15 cellular contexts compared by ENCODE assay signal in the genomic region with DNA sequence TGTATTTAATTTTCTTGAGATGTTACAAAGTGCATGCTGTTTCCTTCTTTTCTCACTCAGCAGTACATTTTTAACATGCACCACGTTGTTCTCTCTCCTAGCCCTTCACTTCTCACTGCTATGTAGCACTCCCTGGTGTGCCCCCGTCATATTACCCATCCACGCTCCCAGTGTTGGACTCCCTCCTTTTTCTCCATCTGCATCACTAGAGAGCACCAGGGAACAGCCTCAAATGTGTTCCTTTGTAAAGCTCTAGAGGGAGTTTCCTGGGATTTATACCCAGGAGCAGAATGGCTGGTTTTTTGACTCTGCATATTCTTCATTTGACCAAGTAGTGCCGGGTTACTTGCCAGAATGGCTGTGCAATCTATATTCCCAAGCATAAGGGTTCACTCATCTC.
DNase-seq lines count a peak whose midpoint lies in the region; ATAC-seq and TF ChIP-seq lines count a peak whose summit lies in the region.
"Had no signal": no experiment of that assay in that cellular context is flagged by ENCODE, and none has a peak within 500 bp of the region (broad histone marks: within the 10 kb centered on the region; RNA-seq: fewer than 3 reads in every experiment).

No MANE protein-coding gene starts in this region.

- H3K27ac Mint-ChIP-seq in WTC11 (peak overlapping the region; percentile 44; the same call in 1 of the 2 replicates), T-helper 17 cell (no peak overlapping the region)
- H3K27ac Mint-ChIP-seq: CD4-positive, alpha-beta T cell had no signal

- no peak overlapping the region for H3K4me3 ChIP-seq in H7 (ENCODE audit: insufficient read depth, low read depth, low read length)
- H3K4me3 ChIP-seq: A549 had no signal

- H3K27me3 Mint-ChIP-seq in WTC11 (ENCODE audit: low read depth) (no peaks in the 10 kb centered on the region; the same call in 1 of the 2 replicates), T-helper 17 cell (peaks cover 32% of the 10 kb centered on the region)

- in situ Hi-C loops in ACHN (cut with HindIII; ENCODE audit: low pct_ligation_motif_present, low pct_unique_long_range_greater_than_20kb, low sequenced_read_pairs): no loop called here

- no peaks in the 10 kb centered on the region for H3K27me3 ChIP-seq in H7 (ENCODE audit: control insufficient read depth, insufficient read depth, low read length)

- CTCF ChIA-PET in WTC11 (lab: Charles Lee): interaction anchor here (0.6 to 1.9 kb wide), 4 partner anchors 12 to 317 kb away, joined by 3 to 8 read pairs (median 4); no protein-coding TSS in a partner anchor

- peaks cover 3% of the 10 kb centered on the region for H3K9me3 ChIP-seq in T-helper 17 cell (ENCODE audit: control insufficient read depth, low read length, poor library complexity, severe bottlenecking)
- H3K9me3 ChIP-seq: A549 had no signal

- H3K36me3 ChIP-seq in H7 (replicated peaks; ENCODE audit: control insufficient read depth, insufficient read depth, low read length): no peaks in the 10 kb centered on the region; the same call in 1 of the 2 replicates

- H3K36me3 Mint-ChIP-seq in WTC11 (peaks cover 53% of the 10 kb centered on the region), T-helper 17 cell (ENCODE audit: low read depth) (no peaks in the 10 kb centered on the region)

- POLR2A ChIA-PET in WTC11 (lab: Charles Lee): no interaction called here

- TF ChIP-seq CTCF in WTC11 (IDR thresholded peaks at IDR 0.05) (no peak), GM10266 (IDR thresholded peaks at IDR 0.05; ENCODE audit: control insufficient read depth, insufficient read depth, low read depth, missing control alignments) (no peak)

- H3K9me3 Mint-ChIP-seq in WTC11: no peaks in the 10 kb centered on the region
- H3K9me3 Mint-ChIP-seq: CD4-positive, alpha-beta T cell had no signal

- no peak overlapping the region for H3K4me3 Mint-ChIP-seq in WTC11
- H3K4me3 Mint-ChIP-seq in T-helper 17 cell: no peak overlapping the region
- H3K4me3 Mint-ChIP-seq: CD4-positive, alpha-beta T cell had no signal

- peak; percentile 13 for DNase-seq in ACHN
- DNase-seq in H7: peak; percentile 65
- DNase-seq in WTC11 (ENCODE audit: low spot score): no peak
- DNase-seq in iPS-NIHi11 (ENCODE audit: low spot score): peak; percentile 29
- no peak for DNase-seq in GM10266 (ENCODE audit: extremely low spot score)
- no peak for DNase-seq in T-helper 17 cell
- no peak for DNase-seq in cerebellar nuclear complex (lab: John Stamatoyannopoulos, UW)
- DNase-seq in NK-92 treated with Interleukin-12 subunit alpha and Interleukin-12 subunit beta, amount 100 ng/mL, for 24 hours (lab: John Stamatoyannopoulos, UW): no peak
- DNase-seq: CD4-positive, alpha-beta T cell; NCI-H1092; NCI-H2107; NCI-H345; SHP77 treated with DMSO at 0.1 percent for 48 hours had no signal

- peaks cover 62% of the 10 kb centered on the region for H3K4me1 Mint-ChIP-seq in WTC11
- no peaks in the 10 kb centered on the region for H3K4me1 Mint-ChIP-seq in T-helper 17 cell

- ATAC-seq in WTC11 (peak; percentile 98), T-helper 17 cell (no peak)
- ATAC-seq: A549, Panc1 had no signal

TF ChIP-seq in WTC11, 78 proteins besides CTCF, POLR2A, EP300 and RAD21:
- no peak for TF ChIP-seq GRHL2 (CRISPR knock-in tag; IDR thresholded peaks at IDR 0.05; ENCODE audit: insufficient replicate concordance, severe bottlenecking)
- no peak for TF ChIP-seq CREB1 (CRISPR knock-in tag; IDR thresholded peaks at IDR 0.05)
- no peak for TF ChIP-seq JAZF1 (CRISPR knock-in tag; IDR thresholded peaks at IDR 0.05)
- TF ChIP-seq NR1H2 (CRISPR knock-in tag; IDR thresholded peaks at IDR 0.05): no peak
- no peak for TF ChIP-seq NFE2L1 (CRISPR knock-in tag; IDR thresholded peaks at IDR 0.05)
- no peak for TF ChIP-seq NR2C2 (CRISPR knock-in tag; IDR thresholded peaks at IDR 0.05)
- TF ChIP-seq NFATC4 (CRISPR knock-in tag; IDR thresholded peaks at IDR 0.05): no peak
- TF ChIP-seq OVOL2 (CRISPR knock-in tag; IDR thresholded peaks at IDR 0.05; ENCODE audit: borderline replicate concordance): no peak
- TF ChIP-seq, protein P1, sequence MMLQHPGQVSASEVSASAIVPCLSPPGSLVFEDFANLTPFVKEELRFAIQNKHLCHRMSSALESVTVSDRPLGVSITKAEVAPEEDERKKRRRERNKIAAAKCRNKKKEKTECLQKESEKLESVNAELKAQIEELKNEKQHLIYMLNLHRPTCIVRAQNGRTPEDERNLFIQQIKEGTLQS (CRISPR knock-in tag; conservative IDR thresholded peaks at IDR 0.05): no peak
- TF ChIP-seq, protein P2, sequence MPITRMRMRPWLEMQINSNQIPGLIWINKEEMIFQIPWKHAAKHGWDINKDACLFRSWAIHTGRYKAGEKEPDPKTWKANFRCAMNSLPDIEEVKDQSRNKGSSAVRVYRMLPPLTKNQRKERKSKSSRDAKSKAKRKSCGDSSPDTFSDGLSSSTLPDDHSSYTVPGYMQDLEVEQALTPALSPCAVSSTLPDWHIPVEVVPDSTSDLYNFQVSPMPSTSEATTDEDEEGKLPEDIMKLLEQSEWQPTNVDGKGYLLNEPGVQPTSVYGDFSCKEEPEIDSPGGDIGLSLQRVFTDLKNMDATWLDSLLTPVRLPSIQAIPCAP (CRISPR knock-in tag; IDR thresholded peaks at IDR 0.05): no peak
- TF ChIP-seq, protein P3, sequence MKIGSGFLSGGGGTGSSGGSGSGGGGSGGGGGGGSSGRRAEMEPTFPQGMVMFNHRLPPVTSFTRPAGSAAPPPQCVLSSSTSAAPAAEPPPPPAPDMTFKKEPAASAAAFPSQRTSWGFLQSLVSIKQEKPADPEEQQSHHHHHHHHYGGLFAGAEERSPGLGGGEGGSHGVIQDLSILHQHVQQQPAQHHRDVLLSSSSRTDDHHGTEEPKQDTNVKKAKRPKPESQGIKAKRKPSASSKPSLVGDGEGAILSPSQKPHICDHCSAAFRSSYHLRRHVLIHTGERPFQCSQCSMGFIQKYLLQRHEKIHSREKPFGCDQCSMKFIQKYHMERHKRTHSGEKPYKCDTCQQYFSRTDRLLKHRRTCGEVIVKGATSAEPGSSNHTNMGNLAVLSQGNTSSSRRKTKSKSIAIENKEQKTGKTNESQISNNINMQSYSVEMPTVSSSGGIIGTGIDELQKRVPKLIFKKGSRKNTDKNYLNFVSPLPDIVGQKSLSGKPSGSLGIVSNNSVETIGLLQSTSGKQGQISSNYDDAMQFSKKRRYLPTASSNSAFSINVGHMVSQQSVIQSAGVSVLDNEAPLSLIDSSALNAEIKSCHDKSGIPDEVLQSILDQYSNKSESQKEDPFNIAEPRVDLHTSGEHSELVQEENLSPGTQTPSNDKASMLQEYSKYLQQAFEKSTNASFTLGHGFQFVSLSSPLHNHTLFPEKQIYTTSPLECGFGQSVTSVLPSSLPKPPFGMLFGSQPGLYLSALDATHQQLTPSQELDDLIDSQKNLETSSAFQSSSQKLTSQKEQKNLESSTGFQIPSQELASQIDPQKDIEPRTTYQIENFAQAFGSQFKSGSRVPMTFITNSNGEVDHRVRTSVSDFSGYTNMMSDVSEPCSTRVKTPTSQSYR (CRISPR knock-in tag; IDR thresholded peaks at IDR 0.05): no peak

Comparison
In these comparisons a context has a peak if more than half of its experiments do, and no peak if none do; other contexts are left out.
1. DNase-seq: peak in ACHN (single experiment), H7 (single experiment) and iPS-NIHi11 (single experiment); none in WTC11 (single experiment), GM10266 (single experiment), T-helper 17 cell (0 of 3), cerebellar nuclear complex (0 of 2) and NK-92 treated with Interleukin-12 subunit alpha and Interleukin-12 subunit beta, amount 100 ng/mL, for 24 hours (single experiment).